Comparison of ENCODE assay signal across 8 cellular contexts in genomic region chr2:44016282-44016681, GRCh38. TPM values are rescaled to one million over a fixed set of nuclear protein-coding genes. Genes with fewer than 3 reads are reported as not detected.
DNase-seq lines count a peak whose midpoint lies in the region; ATAC-seq and TF ChIP-seq lines count a peak whose summit lies in the region.

No MANE protein-coding gene starts in this region.

- no peak overlapping the region for H3K4me3 Mint-ChIP-seq in neural crest cell
- H3K4me3 Mint-ChIP-seq in stimulated activated effector memory CD8-positive, alpha-beta T cell treated with anti-CD3 and anti-CD28 coated beads, Interleukin-12 subunit alpha, Interleukin-12 subunit beta, amount 100 ng/mL, for 72 hours: no peak overlapping the region

- peak; percentile 50 for DNase-seq in GM03348 (ENCODE audit: low spot score)
- peak; percentile 8 for DNase-seq in cerebellar cortex (ENCODE audit: low spot score)
- DNase-seq in neural crest cell (ENCODE audit: low read depth, low spot score): peak; percentile 68
- DNase-seq in NCI-H446 (lab: John Stamatoyannopoulos, UW): no peak
- DNase-seq in occipital lobe (lab: John Stamatoyannopoulos, UW): no peak
- no peak for DNase-seq in KG1 (lab: John Stamatoyannopoulos, UW)
- no peak for DNase-seq in stimulated activated effector memory CD8-positive, alpha-beta T cell treated with anti-CD3 and anti-CD28 coated beads, Interleukin-12 subunit alpha, Interleukin-12 subunit beta, amount 100 ng/mL, for 72 hours (ENCODE audit: low spot score in 2 of 2)

- no peaks in the 10 kb centered on the region for H3K9me3 Mint-ChIP-seq in neural crest cell
- H3K9me3 Mint-ChIP-seq in stimulated activated effector memory CD8-positive, alpha-beta T cell treated with anti-CD3 and anti-CD28 coated beads, Interleukin-12 subunit alpha, Interleukin-12 subunit beta, amount 100 ng/mL, for 72 hours: no peaks in the 10 kb centered on the region

- H3K36me3 Mint-ChIP-seq in neural crest cell (ENCODE audit: low read depth): no peaks in the 10 kb centered on the region
- H3K36me3 Mint-ChIP-seq in stimulated activated effector memory CD8-positive, alpha-beta T cell treated with anti-CD3 and anti-CD28 coated beads, Interleukin-12 subunit alpha, Interleukin-12 subunit beta, amount 100 ng/mL, for 72 hours: no peaks in the 10 kb centered on the region

- H3K27me3 Mint-ChIP-seq in neural crest cell (ENCODE audit: low read depth): peaks cover 30% of the 10 kb centered on the region

- TF ChIP-seq CTCF in neural crest cell (conservative IDR thresholded peaks at IDR 0.05): no peak

- ATAC-seq in stimulated activated effector memory CD8-positive, alpha-beta T cell treated with anti-CD3 and anti-CD28 coated beads, Interleukin-12 subunit alpha, Interleukin-12 subunit beta, amount 100 ng/mL, for 72 hours: no peak

- H3K4me1 Mint-ChIP-seq in neural crest cell: no peaks in the 10 kb centered on the region
- H3K4me1 Mint-ChIP-seq in stimulated activated effector memory CD8-positive, alpha-beta T cell treated with anti-CD3 and anti-CD28 coated beads, Interleukin-12 subunit alpha, Interleukin-12 subunit beta, amount 100 ng/mL, for 72 hours: peaks cover 4% of the 10 kb centered on the region

- H3K27ac Mint-ChIP-seq in neural crest cell (ENCODE audit: unreplicated experiment): no peak overlapping the region
- no peak overlapping the region for H3K27ac Mint-ChIP-seq in stimulated activated effector memory CD8-positive, alpha-beta T cell treated with anti-CD3 and anti-CD28 coated beads, Interleukin-12 subunit alpha, Interleukin-12 subunit beta, amount 100 ng/mL, for 72 hours

TF ChIP-seq in PFSK-1, 5 proteins besides CTCF, POLR2A, EP300 and RAD21:
- TF ChIP-seq REST (IDR thresholded peaks at IDR 0.05; ENCODE audit: insufficient read depth in 1 of 2, low read depth in 2 of 2, low read length in 2 of 2): peak; percentile 94 to 100
- TF ChIP-seq TAF1 (IDR thresholded peaks at IDR 0.05; ENCODE audit: borderline replicate concordance, insufficient read depth, low read length): no peak
- TF ChIP-seq SIN3A (IDR thresholded peaks at IDR 0.05; ENCODE audit: borderline replicate concordance, insufficient read depth, low read length): peak; percentile 51; the same call in 1 of the 2 replicates

RNA-seq across cellular contexts. Expression of gene LRPPRC, which starts 20.5 kb away (rescaled TPM):
- 118 TPM for polyA plus RNA-seq in PFSK-1 (2012; ENCODE audit: insufficient read length, low read depth)
- total RNA-seq in neural crest cell (131 and 138 TPM in 2 replicates), occipital lobe (108 TPM)

Comparison
In these comparisons a context has a peak if more than half of its experiments do, and no peak if none do; other contexts are left out.
1. DNase-seq: peak in GM03348 (single experiment), cerebellar cortex (single experiment) and neural crest cell (single experiment); none in NCI-H446 (0 of 2), occipital lobe (single experiment), KG1 (single experiment) and stimulated activated effector memory CD8-positive, alpha-beta T cell treated with anti-CD3 and anti-CD28 coated beads, Interleukin-12 subunit alpha, Interleukin-12 subunit beta, amount 100 ng/mL, for 72 hours (0 of 2).